In genomic region chr10:86389109-86389440, GRCh38 we compare ENCODE assay signal across 8 cellular contexts. TPM values are rescaled to one million over a fixed set of nuclear protein-coding genes. Genes with fewer than 3 reads are reported as not detected.
DNase-seq lines count a peak whose midpoint lies in the region; ATAC-seq and TF ChIP-seq lines count a peak whose summit lies in the region.
"Not testable (repeated sequence)": the region's sequence is repeated elsewhere in the genome, so short reads cannot be mapped to it uniquely, and the experiment has no call there.
"Had no signal": no experiment of that assay in that cellular context is flagged by ENCODE, and none has a peak within 500 bp of the region (broad histone marks: within the 10 kb centered on the region; RNA-seq: fewer than 3 reads in every experiment).

No MANE protein-coding gene starts in this region.

- H3K4me1 Mint-ChIP-seq in GM23338 (peaks cover 21% of the 10 kb centered on the region), activated B cell treated with CpG ODN at 0.5 μM for 24 hours (peaks cover 24% of the 10 kb centered on the region)
- H3K4me1 Mint-ChIP-seq in effector memory CD8-positive, alpha-beta T cell (ENCODE audit: low read depth in 2 of 2); nephron: not testable (repeated sequence)

- not testable (repeated sequence) for H3K9ac ChIP-seq in adipocyte (ENCODE audit: low read length)

- not testable (repeated sequence) for H3K36me3 ChIP-seq in GM23338 (ENCODE audit: insufficient read depth); adipocyte (ENCODE audit: control insufficient read depth, insufficient read depth, low read length, severe bottlenecking); spleen

- not testable (repeated sequence) for ATAC-seq in GM23338; activated B cell treated with CpG ODN at 0.5 μM for 24 hours (ENCODE audit: low read depth)
- ATAC-seq in effector memory CD8-positive, alpha-beta T cell (replicated peaks) = peak; percentile 31

- not testable (repeated sequence) for H3K9me3 Mint-ChIP-seq in GM23338; activated B cell treated with CpG ODN at 0.5 μM for 24 hours; effector memory CD8-positive, alpha-beta T cell; nephron

- H3K4me3 Mint-ChIP-seq in GM23338 (peak overlapping the region; percentile 72), activated B cell treated with CpG ODN at 0.5 μM for 24 hours (peak overlapping the region; percentile 73), nephron (peak overlapping the region; percentile 70 to 72 (median 71))
- peak overlapping the region; percentile 55 to 68 for H3K4me3 Mint-ChIP-seq in effector memory CD8-positive, alpha-beta T cell

- CTCF ChIA-PET in activated B cell treated with CpG ODN at 0.5 μM for 24 hours (lab: Charles Lee) = interaction anchor here (0.7 to 2.4 kb wide), 2 partner anchors 11 to 474 kb away, joined by 3 to 7 read pairs; no protein-coding TSS in a partner anchor

- H3K27me3 ChIP-seq in GM23338 (ENCODE audit: insufficient read depth) (peaks cover 23% of the 10 kb centered on the region), adipocyte (replicated peaks; ENCODE audit: control insufficient read depth, insufficient read depth, low read length) (peaks cover 61% of the 10 kb centered on the region), spleen (replicated peaks in 1 of 7) (peaks cover 0 to 96% (median 51%) of the 10 kb centered on the region in 7 donors)

- peak overlapping the region; percentile 92 for H3K4me2 ChIP-seq in GM23338

- not testable (repeated sequence) for H3K36me3 Mint-ChIP-seq in GM23338 (ENCODE audit: low read depth); activated B cell treated with CpG ODN at 0.5 μM for 24 hours (ENCODE audit: low read depth); effector memory CD8-positive, alpha-beta T cell (ENCODE audit: insufficient read depth); nephron (ENCODE audit: low read depth)

- H3K9me2 ChIP-seq in GM23338 (ENCODE audit: insufficient read depth) = not testable (repeated sequence)

- not testable (repeated sequence) for DNase-seq in GM23338 (ENCODE audit: low spot score); activated B cell treated with CpG ODN at 0.5 μM for 24 hours; adipocyte (ENCODE audit: low read depth); effector memory CD8-positive, alpha-beta T cell; spleen

- H3K79me2 ChIP-seq in GM23338 (replicated peaks; ENCODE audit: insufficient read depth) = not testable (repeated sequence)

- not testable (repeated sequence) for H3K4me1 ChIP-seq in GM23338 (ENCODE audit: insufficient read depth); adipocyte (ENCODE audit: control insufficient read depth, insufficient read depth, low read length)
- H3K4me1 ChIP-seq in spleen = peaks cover 0 to 12% (median 8%) of the 10 kb centered on the region in 6 donors

- H3K9me3 ChIP-seq in adipocyte (ENCODE audit: control insufficient read depth, low read length); iPS-18c (ENCODE audit: control insufficient read depth, insufficient read depth, low read length); spleen: not testable (repeated sequence)

- TF ChIP-seq POLR2A in spleen (IDR thresholded peaks at IDR 0.05) = not testable (repeated sequence)

- H3K27me3 Mint-ChIP-seq in GM23338 (ENCODE audit: insufficient read depth, low read depth, poor library complexity) (peaks cover 32% of the 10 kb centered on the region), activated B cell treated with CpG ODN at 0.5 μM for 24 hours (peaks cover 53% of the 10 kb centered on the region), nephron (ENCODE audit: low read depth) (peaks cover 76% of the 10 kb centered on the region)
- H3K27me3 Mint-ChIP-seq in effector memory CD8-positive, alpha-beta T cell = peaks cover 39 to 71% of the 10 kb centered on the region in 2 donors

- not testable (repeated sequence) for H3K27ac ChIP-seq in GM23338 (ENCODE audit: low read depth); spleen

- TF ChIP-seq CTCF in GM23338 (conservative IDR thresholded peaks at IDR 0.05; ENCODE audit: low read depth in 2 of 2); activated B cell treated with CpG ODN at 0.5 μM for 24 hours (IDR thresholded peaks at IDR 0.05); nephron (IDR thresholded peaks at IDR 0.05; ENCODE audit: unreplicated experiment in 3 of 3); spleen (IDR thresholded peaks at IDR 0.05 in 8 of 11, conservative IDR thresholded peaks at IDR 0.05 in 3 of 11): not testable (repeated sequence)

- POLR2A ChIA-PET in activated B cell treated with CpG ODN at 0.5 μM for 24 hours (lab: Charles Lee) = interaction anchor here (1.4 kb wide), 1 partner anchor 197 kb away, joined by 3 read pairs; no protein-coding TSS in a partner anchor

- peak overlapping the region; percentile 57; the same call in 1 of the 2 replicates for H2AFZ ChIP-seq in GM23338

- peak overlapping the region; percentile 85; the same call in 1 of the 2 replicates for H3K27ac Mint-ChIP-seq in GM23338
- not testable (repeated sequence) for H3K27ac Mint-ChIP-seq in activated B cell treated with CpG ODN at 0.5 μM for 24 hours, nephron
- peak overlapping the region in 1 of 2 donors; percentile 59 for H3K27ac Mint-ChIP-seq in effector memory CD8-positive, alpha-beta T cell

- intact Hi-C loops in activated B cell treated with CpG ODN at 0.5 μM for 24 hours (cut with micrococcal nuclease); spleen (cut with DNase I; ENCODE audit: low total_unique reads): not testable (repeated sequence)

- WGBS in spleen, 5 donors = 33 to 44% (median 42%) methylated on average over 12 of the region's 12 CpGs

- not testable (repeated sequence) for H3F3A ChIP-seq in GM23338 (replicated peaks; ENCODE audit: low read depth)

- H3K4me3 ChIP-seq in GM23338 = peak overlapping the region; percentile 78
- peak overlapping the region; percentile 48 for H3K4me3 ChIP-seq in adipocyte (ENCODE audit: low read length)
- peak overlapping the region; percentile 73; the same call in 1 of the 2 replicates for H3K4me3 ChIP-seq in iPS-18c (ENCODE audit: insufficient read depth, low read depth, low read length)
- peak overlapping the region in 7 of 8 donors; percentile 2 to 66 (median 29) for H3K4me3 ChIP-seq in spleen

- H4K20me1 ChIP-seq in GM23338 (replicated peaks; ENCODE audit: insufficient read depth) = not testable (repeated sequence)

RNA-seq across cellular contexts. Expression of gene GRID1, which starts 22.5 kb away (rescaled TPM):
- 0.14 and 0.82 TPM in 2 replicates for total RNA-seq in GM23338 (2014; rRNA removed; shearing (Covaris generic))
- polyA plus RNA-seq in GM23338 (2016; fragmentation: Nextera tagmentation; extraction: Ambion mirVana) (0.09 and 0.15 TPM in 2 replicates), spleen (under 1 TPM in 2 of 3 donors, not detected in 1; 0.06 to 0.18 TPM)
- total RNA-seq in activated B cell treated with CpG ODN at 0.5 μM for 24 hours (not detected in 2 replicates), spleen (under 1 TPM in 4 of 7 donors, not detected in 3; 0.10 to 0.42 (median 0.17) TPM)
- total RNA-seq: PC-3 had no signal
